Comparison of ENCODE assay signal across 1 cellular context in the genomic region with DNA sequence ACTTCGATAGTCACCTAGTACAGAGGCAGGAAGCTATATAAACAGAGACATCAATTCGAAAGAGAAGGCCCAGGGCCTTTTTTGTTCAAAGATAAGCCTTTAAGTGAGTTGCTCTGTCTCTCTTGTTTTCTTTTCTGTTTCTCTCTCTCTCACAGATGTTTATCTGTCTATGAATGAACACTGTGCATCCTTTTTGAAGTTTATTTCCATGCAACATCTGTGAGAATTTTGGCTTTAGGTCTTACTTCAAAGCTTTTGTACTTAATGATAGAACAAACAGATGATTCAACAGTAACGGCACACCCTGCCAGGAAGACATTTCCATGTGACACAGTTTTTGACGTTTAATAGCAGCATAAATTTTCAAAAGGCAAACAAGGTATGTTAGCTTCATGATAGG.
A peak's percentile ranks its signal among the peaks of the same experiment; 100 is the strongest.
TF ChIP-seq lines count a peak whose summit lies in the region.

No MANE protein-coding gene starts in this region.

TF ChIP-seq in HepG2, 621 proteins besides CTCF, POLR2A, EP300 and RAD21 (continued from another document and continues in another):
- TF ChIP-seq, protein P1, sequence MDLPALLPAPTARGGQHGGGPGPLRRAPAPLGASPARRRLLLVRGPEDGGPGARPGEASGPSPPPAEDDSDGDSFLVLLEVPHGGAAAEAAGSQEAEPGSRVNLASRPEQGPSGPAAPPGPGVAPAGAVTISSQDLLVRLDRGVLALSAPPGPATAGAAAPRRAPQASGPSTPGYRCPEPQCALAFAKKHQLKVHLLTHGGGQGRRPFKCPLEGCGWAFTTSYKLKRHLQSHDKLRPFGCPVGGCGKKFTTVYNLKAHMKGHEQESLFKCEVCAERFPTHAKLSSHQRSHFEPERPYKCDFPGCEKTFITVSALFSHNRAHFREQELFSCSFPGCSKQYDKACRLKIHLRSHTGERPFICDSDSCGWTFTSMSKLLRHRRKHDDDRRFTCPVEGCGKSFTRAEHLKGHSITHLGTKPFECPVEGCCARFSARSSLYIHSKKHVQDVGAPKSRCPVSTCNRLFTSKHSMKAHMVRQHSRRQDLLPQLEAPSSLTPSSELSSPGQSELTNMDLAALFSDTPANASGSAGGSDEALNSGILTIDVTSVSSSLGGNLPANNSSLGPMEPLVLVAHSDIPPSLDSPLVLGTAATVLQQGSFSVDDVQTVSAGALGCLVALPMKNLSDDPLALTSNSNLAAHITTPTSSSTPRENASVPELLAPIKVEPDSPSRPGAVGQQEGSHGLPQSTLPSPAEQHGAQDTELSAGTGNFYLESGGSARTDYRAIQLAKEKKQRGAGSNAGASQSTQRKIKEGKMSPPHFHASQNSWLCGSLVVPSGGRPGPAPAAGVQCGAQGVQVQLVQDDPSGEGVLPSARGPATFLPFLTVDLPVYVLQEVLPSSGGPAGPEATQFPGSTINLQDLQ (CRISPR knock-in tag; IDR thresholded peaks at IDR 0.05) = no peak
- TF ChIP-seq GTF2F1 (IDR thresholded peaks at IDR 0.05; ENCODE audit: low read length) = no peak
- TF ChIP-seq BATF2 (CRISPR knock-in tag; IDR thresholded peaks at IDR 0.05) = no peak
- TF ChIP-seq TFE3 (CRISPR knock-in tag; IDR thresholded peaks at IDR 0.05) = peak; percentile 69
- TF ChIP-seq, protein P2, sequence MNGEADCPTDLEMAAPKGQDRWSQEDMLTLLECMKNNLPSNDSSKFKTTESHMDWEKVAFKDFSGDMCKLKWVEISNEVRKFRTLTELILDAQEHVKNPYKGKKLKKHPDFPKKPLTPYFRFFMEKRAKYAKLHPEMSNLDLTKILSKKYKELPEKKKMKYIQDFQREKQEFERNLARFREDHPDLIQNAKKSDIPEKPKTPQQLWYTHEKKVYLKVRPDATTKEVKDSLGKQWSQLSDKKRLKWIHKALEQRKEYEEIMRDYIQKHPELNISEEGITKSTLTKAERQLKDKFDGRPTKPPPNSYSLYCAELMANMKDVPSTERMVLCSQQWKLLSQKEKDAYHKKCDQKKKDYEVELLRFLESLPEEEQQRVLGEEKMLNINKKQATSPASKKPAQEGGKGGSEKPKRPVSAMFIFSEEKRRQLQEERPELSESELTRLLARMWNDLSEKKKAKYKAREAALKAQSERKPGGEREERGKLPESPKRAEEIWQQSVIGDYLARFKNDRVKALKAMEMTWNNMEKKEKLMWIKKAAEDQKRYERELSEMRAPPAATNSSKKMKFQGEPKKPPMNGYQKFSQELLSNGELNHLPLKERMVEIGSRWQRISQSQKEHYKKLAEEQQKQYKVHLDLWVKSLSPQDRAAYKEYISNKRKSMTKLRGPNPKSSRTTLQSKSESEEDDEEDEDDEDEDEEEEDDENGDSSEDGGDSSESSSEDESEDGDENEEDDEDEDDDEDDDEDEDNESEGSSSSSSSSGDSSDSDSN (CRISPR knock-in tag; IDR thresholded peaks at IDR 0.05) = no peak
- TF ChIP-seq ZNF230 (CRISPR knock-in tag; IDR thresholded peaks at IDR 0.05) = no peak
- TF ChIP-seq, protein P3, sequence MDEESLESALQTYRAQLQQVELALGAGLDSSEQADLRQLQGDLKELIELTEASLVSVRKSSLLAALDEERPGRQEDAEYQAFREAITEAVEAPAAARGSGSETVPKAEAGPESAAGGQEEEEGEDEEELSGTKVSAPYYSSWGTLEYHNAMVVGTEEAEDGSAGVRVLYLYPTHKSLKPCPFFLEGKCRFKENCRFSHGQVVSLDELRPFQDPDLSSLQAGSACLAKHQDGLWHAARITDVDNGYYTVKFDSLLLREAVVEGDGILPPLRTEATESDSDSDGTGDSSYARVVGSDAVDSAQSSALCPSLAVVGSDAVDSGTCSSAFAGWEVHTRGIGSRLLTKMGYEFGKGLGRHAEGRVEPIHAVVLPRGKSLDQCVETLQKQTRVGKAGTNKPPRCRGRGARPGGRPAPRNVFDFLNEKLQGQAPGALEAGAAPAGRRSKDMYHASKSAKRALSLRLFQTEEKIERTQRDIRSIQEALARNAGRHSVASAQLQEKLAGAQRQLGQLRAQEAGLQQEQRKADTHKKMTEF (CRISPR knock-in tag; IDR thresholded peaks at IDR 0.05) = peak; percentile 37; the same call in 1 of the 2 replicates
- TF ChIP-seq ZNF629 (CRISPR knock-in tag; conservative IDR thresholded peaks at IDR 0.05) = no peak
- TF ChIP-seq ISL2 (CRISPR knock-in tag; IDR thresholded peaks at IDR 0.05) = peak; percentile 95
- no peak for TF ChIP-seq ZNF20 (CRISPR knock-in tag; IDR thresholded peaks at IDR 0.05)
- TF ChIP-seq, protein P4, sequence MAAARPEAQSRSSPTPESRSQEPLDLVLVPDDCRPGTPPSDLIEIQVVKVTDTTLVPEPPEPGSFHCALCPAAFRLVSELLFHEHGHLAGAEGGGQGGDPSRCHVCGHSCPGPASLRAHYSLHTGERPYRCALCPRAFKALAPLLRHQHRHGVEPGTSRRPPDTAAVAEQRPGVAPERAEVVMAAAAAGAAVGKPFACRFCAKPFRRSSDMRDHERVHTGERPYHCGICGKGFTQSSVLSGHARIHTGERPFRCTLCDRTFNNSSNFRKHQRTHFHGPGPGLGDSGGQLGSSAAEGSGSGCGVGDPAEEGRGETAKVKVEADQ (CRISPR knock-in tag; IDR thresholded peaks at IDR 0.05; ENCODE audit: borderline replicate concordance) = no peak
- no peak for TF ChIP-seq RFXAP (CRISPR knock-in tag; IDR thresholded peaks at IDR 0.05; ENCODE audit: borderline replicate concordance)
- peak; percentile 86 for TF ChIP-seq CREM (IDR thresholded peaks at IDR 0.05)
- no peak for TF ChIP-seq CREM (CRISPR knock-in tag; IDR thresholded peaks at IDR 0.05)
- TF ChIP-seq, protein P5, sequence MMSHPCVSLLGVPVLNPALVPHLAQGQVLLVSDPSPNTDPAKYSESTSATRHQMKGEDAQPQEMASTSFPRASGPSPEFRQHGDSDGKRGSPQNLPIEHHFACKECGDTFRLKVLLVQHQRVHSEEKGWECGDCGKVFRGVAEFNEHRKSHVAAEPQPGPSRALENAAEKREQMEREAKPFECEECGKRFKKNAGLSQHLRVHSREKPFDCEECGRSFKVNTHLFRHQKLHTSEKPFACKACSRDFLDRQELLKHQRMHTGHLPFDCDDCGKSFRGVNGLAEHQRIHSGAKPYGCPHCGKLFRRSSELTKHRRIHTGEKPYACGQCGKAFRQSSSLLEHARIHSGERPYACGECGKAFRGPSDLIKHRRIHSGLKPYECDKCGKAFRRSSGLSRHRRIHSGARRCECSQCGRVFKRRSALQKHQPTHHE (CRISPR knock-in tag; IDR thresholded peaks at IDR 0.05; ENCODE audit: borderline replicate concordance) = no peak
- no peak for TF ChIP-seq ZBTB44 (CRISPR knock-in tag; IDR thresholded peaks at IDR 0.05)
- TF ChIP-seq, protein P6, sequence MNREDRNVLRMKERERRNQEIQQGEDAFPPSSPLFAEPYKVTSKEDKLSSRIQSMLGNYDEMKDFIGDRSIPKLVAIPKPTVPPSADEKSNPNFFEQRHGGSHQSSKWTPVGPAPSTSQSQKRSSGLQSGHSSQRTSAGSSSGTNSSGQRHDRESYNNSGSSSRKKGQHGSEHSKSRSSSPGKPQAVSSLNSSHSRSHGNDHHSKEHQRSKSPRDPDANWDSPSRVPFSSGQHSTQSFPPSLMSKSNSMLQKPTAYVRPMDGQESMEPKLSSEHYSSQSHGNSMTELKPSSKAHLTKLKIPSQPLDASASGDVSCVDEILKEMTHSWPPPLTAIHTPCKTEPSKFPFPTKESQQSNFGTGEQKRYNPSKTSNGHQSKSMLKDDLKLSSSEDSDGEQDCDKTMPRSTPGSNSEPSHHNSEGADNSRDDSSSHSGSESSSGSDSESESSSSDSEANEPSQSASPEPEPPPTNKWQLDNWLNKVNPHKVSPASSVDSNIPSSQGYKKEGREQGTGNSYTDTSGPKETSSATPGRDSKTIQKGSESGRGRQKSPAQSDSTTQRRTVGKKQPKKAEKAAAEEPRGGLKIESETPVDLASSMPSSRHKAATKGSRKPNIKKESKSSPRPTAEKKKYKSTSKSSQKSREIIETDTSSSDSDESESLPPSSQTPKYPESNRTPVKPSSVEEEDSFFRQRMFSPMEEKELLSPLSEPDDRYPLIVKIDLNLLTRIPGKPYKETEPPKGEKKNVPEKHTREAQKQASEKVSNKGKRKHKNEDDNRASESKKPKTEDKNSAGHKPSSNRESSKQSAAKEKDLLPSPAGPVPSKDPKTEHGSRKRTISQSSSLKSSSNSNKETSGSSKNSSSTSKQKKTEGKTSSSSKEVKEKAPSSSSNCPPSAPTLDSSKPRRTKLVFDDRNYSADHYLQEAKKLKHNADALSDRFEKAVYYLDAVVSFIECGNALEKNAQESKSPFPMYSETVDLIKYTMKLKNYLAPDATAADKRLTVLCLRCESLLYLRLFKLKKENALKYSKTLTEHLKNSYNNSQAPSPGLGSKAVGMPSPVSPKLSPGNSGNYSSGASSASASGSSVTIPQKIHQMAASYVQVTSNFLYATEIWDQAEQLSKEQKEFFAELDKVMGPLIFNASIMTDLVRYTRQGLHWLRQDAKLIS (CRISPR knock-in tag; IDR thresholded peaks at IDR 0.05) = no peak
- TF ChIP-seq, protein P7, sequence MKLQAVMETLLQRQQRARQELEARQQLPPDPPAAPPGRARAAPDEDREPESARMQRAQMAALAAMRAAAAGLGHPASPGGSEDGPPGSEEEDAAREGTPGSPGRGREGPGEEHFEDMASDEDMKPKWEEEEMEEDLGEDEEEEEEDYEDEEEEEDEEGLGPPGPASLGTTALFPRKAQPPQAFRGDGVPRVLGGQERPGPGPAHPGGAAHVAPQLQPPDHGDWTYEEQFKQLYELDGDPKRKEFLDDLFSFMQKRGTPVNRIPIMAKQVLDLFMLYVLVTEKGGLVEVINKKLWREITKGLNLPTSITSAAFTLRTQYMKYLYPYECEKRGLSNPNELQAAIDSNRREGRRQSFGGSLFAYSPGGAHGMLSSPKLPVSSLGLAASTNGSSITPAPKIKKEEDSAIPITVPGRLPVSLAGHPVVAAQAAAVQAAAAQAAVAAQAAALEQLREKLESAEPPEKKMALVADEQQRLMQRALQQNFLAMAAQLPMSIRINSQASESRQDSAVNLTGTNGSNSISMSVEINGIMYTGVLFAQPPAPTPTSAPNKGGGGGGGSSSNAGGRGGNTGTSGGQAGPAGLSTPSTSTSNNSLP (IDR thresholded peaks at IDR 0.05; ENCODE audit: low read depth, low read length) = peak; percentile 50; the same call in 1 of the 2 replicates
- TF ChIP-seq HNRNPUL1 (IDR thresholded peaks at IDR 0.05; ENCODE audit: low read depth, low read length) = no peak
- TF ChIP-seq ZNF367 (CRISPR knock-in tag; IDR thresholded peaks at IDR 0.05; ENCODE audit: borderline replicate concordance) = no peak
- no peak for TF ChIP-seq SOX13 (IDR thresholded peaks at IDR 0.05)
- peak in 1 of 2 experiments; percentile 88; a peak in 2 of 4 replicates for TF ChIP-seq SOX13 (CRISPR knock-in tag; conservative IDR thresholded peaks at IDR 0.05 in 1 of 2, IDR thresholded peaks at IDR 0.05 in 1 of 2)
- no peak for TF ChIP-seq DZIP1 (CRISPR knock-in tag; IDR thresholded peaks at IDR 0.05)
- TF ChIP-seq, protein P8, sequence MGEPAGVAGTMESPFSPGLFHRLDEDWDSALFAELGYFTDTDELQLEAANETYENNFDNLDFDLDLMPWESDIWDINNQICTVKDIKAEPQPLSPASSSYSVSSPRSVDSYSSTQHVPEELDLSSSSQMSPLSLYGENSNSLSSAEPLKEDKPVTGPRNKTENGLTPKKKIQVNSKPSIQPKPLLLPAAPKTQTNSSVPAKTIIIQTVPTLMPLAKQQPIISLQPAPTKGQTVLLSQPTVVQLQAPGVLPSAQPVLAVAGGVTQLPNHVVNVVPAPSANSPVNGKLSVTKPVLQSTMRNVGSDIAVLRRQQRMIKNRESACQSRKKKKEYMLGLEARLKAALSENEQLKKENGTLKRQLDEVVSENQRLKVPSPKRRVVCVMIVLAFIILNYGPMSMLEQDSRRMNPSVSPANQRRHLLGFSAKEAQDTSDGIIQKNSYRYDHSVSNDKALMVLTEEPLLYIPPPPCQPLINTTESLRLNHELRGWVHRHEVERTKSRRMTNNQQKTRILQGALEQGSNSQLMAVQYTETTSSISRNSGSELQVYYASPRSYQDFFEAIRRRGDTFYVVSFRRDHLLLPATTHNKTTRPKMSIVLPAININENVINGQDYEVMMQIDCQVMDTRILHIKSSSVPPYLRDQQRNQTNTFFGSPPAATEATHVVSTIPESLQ (CRISPR knock-in tag; conservative IDR thresholded peaks at IDR 0.05) = no peak
- no peak; the same call in 1 of the 2 replicates for TF ChIP-seq FOXA1 (IDR thresholded peaks at IDR 0.05)
- TF ChIP-seq FOXA1 (CRISPR knock-in tag; IDR thresholded peaks at IDR 0.05) = peak; percentile 85
- no peak for TF ChIP-seq NR2C2 (CRISPR knock-in tag; IDR thresholded peaks at IDR 0.05; ENCODE audit: borderline replicate concordance)
